1 cellular context compared by ENCODE assay signal in the genomic region with DNA sequence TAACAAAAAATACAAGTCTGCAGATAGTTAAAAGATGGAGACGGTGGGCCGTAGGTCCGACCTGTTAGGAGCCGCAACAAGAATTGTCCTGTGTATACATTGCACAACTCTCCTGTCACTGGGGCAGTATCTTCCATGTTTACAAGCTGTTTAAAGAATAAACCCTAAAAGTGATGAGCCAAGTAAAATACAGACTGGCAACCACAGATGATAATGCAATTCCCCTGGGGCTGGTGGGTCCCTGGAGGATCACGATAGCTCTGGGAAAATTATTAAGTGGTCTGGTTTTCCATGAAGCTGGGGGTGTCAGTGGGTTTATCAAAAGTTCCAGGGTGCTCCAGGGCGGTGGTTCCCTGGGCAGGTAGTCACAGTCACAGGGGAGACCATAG.
A peak's percentile ranks its signal among the peaks of the same experiment; 100 is the strongest.
TF ChIP-seq lines count a peak whose summit lies in the region.

No MANE protein-coding gene starts in this region.

TF ChIP-seq in GM12878, 131 proteins besides CTCF, POLR2A, EP300 and RAD21:
- TF ChIP-seq YY1 (IDR thresholded peaks at IDR 0.05; ENCODE audit: low read depth, low read length) (no peak), MEF2B (IDR thresholded peaks at IDR 0.05; ENCODE audit: partially characterized antibody, poor library complexity, severe bottlenecking) (peak; percentile 88)
